In the genomic region with DNA sequence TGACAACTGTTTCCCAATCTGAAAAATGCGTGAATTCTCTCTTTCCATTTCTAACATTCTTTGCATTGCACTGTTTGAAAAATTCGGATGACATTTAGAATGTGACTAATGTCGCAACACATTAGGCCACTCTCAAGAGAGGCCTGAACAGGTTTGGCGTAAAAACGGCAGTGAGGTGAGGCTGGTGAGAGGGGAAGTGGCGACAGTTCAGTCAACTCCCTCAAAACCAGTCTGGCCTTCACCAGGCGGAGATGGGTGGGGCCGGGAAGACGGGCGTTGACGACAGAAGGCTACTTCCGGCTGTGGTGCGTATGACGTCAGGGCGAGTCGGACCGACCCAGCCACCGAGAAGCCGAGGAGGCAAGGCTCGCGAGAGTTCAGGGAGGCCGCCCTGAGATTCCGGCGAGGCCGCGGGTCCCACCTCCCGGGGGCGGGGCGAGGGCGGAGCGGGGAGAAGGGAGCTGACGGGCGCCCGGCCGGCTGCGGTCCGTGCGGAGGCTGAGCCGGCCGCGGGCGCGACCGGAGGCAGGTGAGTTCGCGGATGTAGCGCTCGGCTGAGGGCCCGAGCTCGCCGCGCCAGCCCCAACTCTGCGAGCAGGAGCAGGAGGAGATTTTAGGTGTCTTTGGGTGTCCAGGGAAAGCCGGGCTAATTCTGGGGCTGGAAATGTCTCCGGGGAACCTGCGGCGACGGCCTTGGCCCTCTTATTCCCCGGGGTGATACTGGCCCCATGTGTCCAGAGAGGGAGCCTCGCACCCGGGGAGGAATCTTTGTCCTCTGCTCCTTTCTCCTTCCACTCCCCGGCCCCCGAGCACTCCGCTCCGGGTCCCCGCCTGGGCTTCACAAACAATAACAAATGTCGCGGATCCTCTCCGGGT, we compare ENCODE assay signal across 8 cellular contexts. TPM values are rescaled to one million over a fixed set of nuclear protein-coding genes. Genes with fewer than 3 reads are reported as not detected.
DNase-seq lines count a peak whose midpoint lies in the region; ATAC-seq and TF ChIP-seq lines count a peak whose summit lies in the region.

A gene (plus strand): TSS at position 483 of the 876 bp plus-strand sequence. CDS start 53,435 bp downstream, outside the sequence.

- in situ Hi-C loops in astrocyte of the cerebellum (cut with HindIII; ENCODE audit: low sequenced_read_pairs), result no loop called here

- ATAC-seq in GM18502 (IDR thresholded peaks at IDR 0.05; ENCODE audit: poor library complexity, unreplicated experiment), result peak; percentile 93
- ATAC-seq in HG02943 (IDR thresholded peaks at IDR 0.05; ENCODE audit: low read depth, unreplicated experiment), result peak; percentile 91

- peak within 1 kb of the TSS; percentile 85 for H3K4me3 ChIP-seq in astrocyte of the cerebellum (ENCODE audit: low read depth, low read length)

- peak; percentile 28 for TF ChIP-seq CTCF in astrocyte of the cerebellum (IDR thresholded peaks at IDR 0.05; ENCODE audit: low read depth, low read length, missing control alignments)

- DNase-seq in NCI-H187 (lab: John Stamatoyannopoulos, UW) (peak; percentile 73 to 90), T-helper 22 cell (ENCODE audit: low read depth) (peak; percentile 91), astrocyte of the cerebellum (ENCODE audit: low read depth) (peak; percentile 88), hepatic stellate cell (ENCODE audit: low spot score) (peak; percentile 77), renal cortical epithelial cell (ENCODE audit: low read depth) (peak; percentile 85), OCI-M2 (lab: John Stamatoyannopoulos, UW; ENCODE audit: unreplicated experiment) (no peak)

RNA-seq across cellular contexts. Expression of the gene that starts here (rescaled TPM):
- 15.7 and 32.5 TPM in 2 replicates for total RNA-seq in renal cortical epithelial cell
